12 cellular contexts compared by ENCODE assay signal in genomic region chr12:130632582-130633174, GRCh38.
A peak's percentile ranks its signal among the peaks of the same experiment; 100 is the strongest.
DNase-seq lines count a peak whose midpoint lies in the region; ATAC-seq and TF ChIP-seq lines count a peak whose summit lies in the region.
"Had no signal": no experiment of that assay in that cellular context is flagged by ENCODE, and none has a peak within 500 bp of the region (broad histone marks: within the 10 kb centered on the region; RNA-seq: fewer than 3 reads in every experiment).

No MANE protein-coding gene starts in this region.

- no peak overlapping the region for H3K4me3 Mint-ChIP-seq in naive thymus-derived CD8-positive, alpha-beta T cell
- H3K4me3 Mint-ChIP-seq: activated CD8-positive, alpha-beta T cell treated with anti-CD3 and anti-CD28 coated beads for 36 hours; activated T-cell treated with anti-CD3 and anti-CD28 coated beads, Interleukin-2, amount 50 U/mL, for 72 hours had no signal

- peak; percentile 40 for DNase-seq in COR-L47 (lab: John Stamatoyannopoulos, UW)
- DNase-seq in NCI-H128 (lab: John Stamatoyannopoulos, UW; ENCODE audit: unreplicated experiment): peak; percentile 69
- peak; percentile 96 for DNase-seq in NCI-H510A treated with DMSO at 0.1 percent for 48 hours (lab: John Stamatoyannopoulos, UW)
- no peak for DNase-seq in epithelial cell of proximal tubule (ENCODE audit: low read depth)
- no peak for DNase-seq in naive thymus-derived CD8-positive, alpha-beta T cell
- DNase-seq in activated gamma-delta T cell treated with Interleukin-2 at 50 U/mL for 16 hours: no peak
- no peak for DNase-seq in HK-2 (ENCODE audit: unreplicated experiment)
- DNase-seq in epidermal melanocyte (ENCODE audit: insufficient read length, low spot score): no peak
- DNase-seq: activated CD8-positive, alpha-beta T cell treated with anti-CD3 and anti-CD28 coated beads for 36 hours; activated T-cell treated with anti-CD3 and anti-CD28 coated beads, Interleukin-2, amount 50 U/mL, for 72 hours; Peyer's patch; stomach had no signal

- H3K36me3 Mint-ChIP-seq in naive thymus-derived CD8-positive, alpha-beta T cell: no peaks in the 10 kb centered on the region

- no peak for TF ChIP-seq CTCF in epithelial cell of proximal tubule (conservative IDR thresholded peaks at IDR 0.05; ENCODE audit: low read depth, low read length)

- POLR2A ChIA-PET in naive thymus-derived CD8-positive, alpha-beta T cell (lab: Charles Lee): no interaction called here

- peak overlapping the region; percentile 41 for H3K4me3 ChIP-seq in epithelial cell of proximal tubule (ENCODE audit: low read depth, low read length)
- H3K4me3 ChIP-seq: Peyer's patch had no signal

- ATAC-seq in naive thymus-derived CD8-positive, alpha-beta T cell: no peak
- ATAC-seq: activated CD8-positive, alpha-beta T cell treated with anti-CD3 and anti-CD28 coated beads for 36 hours; activated T-cell treated with anti-CD3 and anti-CD28 coated beads, Interleukin-2, amount 50 U/mL, for 72 hours had no signal

- H3K9me3 Mint-ChIP-seq in naive thymus-derived CD8-positive, alpha-beta T cell: no peaks in the 10 kb centered on the region
- H3K9me3 Mint-ChIP-seq: activated CD8-positive, alpha-beta T cell treated with anti-CD3 and anti-CD28 coated beads for 36 hours; activated T-cell treated with anti-CD3 and anti-CD28 coated beads, Interleukin-2, amount 50 U/mL, for 72 hours had no signal

- H3K27me3 Mint-ChIP-seq in naive thymus-derived CD8-positive, alpha-beta T cell: peaks cover 0 to 31% (median 22%) of the 10 kb centered on the region in 5 donors

- H3K4me1 Mint-ChIP-seq in naive thymus-derived CD8-positive, alpha-beta T cell: no peaks in the 10 kb centered on the region

- no peak overlapping the region for H3K27ac Mint-ChIP-seq in naive thymus-derived CD8-positive, alpha-beta T cell
- H3K27ac Mint-ChIP-seq: activated CD8-positive, alpha-beta T cell treated with anti-CD3 and anti-CD28 coated beads for 36 hours; activated T-cell treated with anti-CD3 and anti-CD28 coated beads, Interleukin-2, amount 50 U/mL, for 72 hours had no signal

Comparison
In these comparisons a context has a peak if more than half of its experiments do, and no peak if none do; other contexts are left out.
1. DNase-seq: peak in COR-L47 (single experiment), NCI-H128 (single experiment) and NCI-H510A treated with DMSO at 0.1 percent for 48 hours (single experiment); none in epithelial cell of proximal tubule (single experiment), naive thymus-derived CD8-positive, alpha-beta T cell (0 of 10), activated gamma-delta T cell treated with Interleukin-2 at 50 U/mL for 16 hours (single experiment), HK-2 (single experiment) and epidermal melanocyte (single experiment).